Comparison of ENCODE assay signal across 1 cellular context in genomic region chr19:40666803-40667438, GRCh38.
TF ChIP-seq lines count a peak whose summit lies in the region.

No MANE protein-coding gene starts in this region.

TF ChIP-seq in HCT116, 20 proteins besides CTCF, POLR2A, EP300 and RAD21:
- TF ChIP-seq, protein P1, sequence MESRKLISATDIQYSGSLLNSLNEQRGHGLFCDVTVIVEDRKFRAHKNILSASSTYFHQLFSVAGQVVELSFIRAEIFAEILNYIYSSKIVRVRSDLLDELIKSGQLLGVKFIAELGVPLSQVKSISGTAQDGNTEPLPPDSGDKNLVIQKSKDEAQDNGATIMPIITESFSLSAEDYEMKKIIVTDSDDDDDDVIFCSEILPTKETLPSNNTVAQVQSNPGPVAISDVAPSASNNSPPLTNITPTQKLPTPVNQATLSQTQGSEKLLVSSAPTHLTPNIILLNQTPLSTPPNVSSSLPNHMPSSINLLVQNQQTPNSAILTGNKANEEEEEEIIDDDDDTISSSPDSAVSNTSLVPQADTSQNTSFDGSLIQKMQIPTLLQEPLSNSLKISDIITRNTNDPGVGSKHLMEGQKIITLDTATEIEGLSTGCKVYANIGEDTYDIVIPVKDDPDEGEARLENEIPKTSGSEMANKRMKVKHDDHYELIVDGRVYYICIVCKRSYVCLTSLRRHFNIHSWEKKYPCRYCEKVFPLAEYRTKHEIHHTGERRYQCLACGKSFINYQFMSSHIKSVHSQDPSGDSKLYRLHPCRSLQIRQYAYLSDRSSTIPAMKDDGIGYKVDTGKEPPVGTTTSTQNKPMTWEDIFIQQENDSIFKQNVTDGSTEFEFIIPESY (IDR thresholded peaks at IDR 0.05; ENCODE audit: extremely low read depth, insufficient replicate concordance, low read length), result no peak
TF ChIP-seq in HCT116: peak in this region for 0.
